Comparison of ENCODE assay signal across 23 cellular contexts in genomic region chr3:48278884-48279559, GRCh38. TPM values are rescaled to one million over a fixed set of nuclear protein-coding genes. Genes with fewer than 3 reads are reported as not detected.
A peak's percentile ranks its signal among the peaks of the same experiment; 100 is the strongest.
DNase-seq lines count a peak whose midpoint lies in the region; ATAC-seq and TF ChIP-seq lines count a peak whose summit lies in the region.
"Had no signal": no experiment of that assay in that cellular context is flagged by ENCODE, and none has a peak within 500 bp of the region (broad histone marks: within the 10 kb centered on the region; RNA-seq: fewer than 3 reads in every experiment).

No MANE protein-coding gene starts in this region.

- 0 out of 2 replicates have a peak overlapping the region, but pooled peaks have one; percentile 14 for H3K4me3 Mint-ChIP-seq in WTC11
- no peak overlapping the region for H3K4me3 Mint-ChIP-seq in neural progenitor cell
- H3K4me3 Mint-ChIP-seq: CD4-positive, alpha-beta T cell had no signal

- no peaks in the 10 kb centered on the region for H4K20me1 ChIP-seq in neural progenitor cell (ENCODE audit: low read depth)
- no peaks in the 10 kb centered on the region for H4K20me1 ChIP-seq in smooth muscle cell (ENCODE audit: low read depth)

- H3K4me2 ChIP-seq in neural progenitor cell (peak overlapping the region; percentile 52), smooth muscle cell (no peak overlapping the region)
- H3K4me2 ChIP-seq: A549; BLaER1 treated with 17β-estradiol and CSF1 and Interleukin-3, amounts not matched to agents 10 nM and 100 nM; SK-N-SH had no signal

- ATAC-seq in WTC11, result peak; percentile 86
- ATAC-seq: A549, HCT116, HepG2 had no signal

- H3K4me1 Mint-ChIP-seq in WTC11 (peaks cover 55% of the 10 kb centered on the region), neural progenitor cell (no peaks in the 10 kb centered on the region)

- no peaks in the 10 kb centered on the region for H3K79me2 ChIP-seq in neural progenitor cell (ENCODE audit: low read depth)
- no peaks in the 10 kb centered on the region for H3K79me2 ChIP-seq in smooth muscle cell (ENCODE audit: low read depth)

- H3K27me3 Mint-ChIP-seq in WTC11 (ENCODE audit: low read depth) (no peaks in the 10 kb centered on the region), neural progenitor cell (ENCODE audit: insufficient read depth, low read depth) (peaks cover 2% of the 10 kb centered on the region)
- H3K27me3 Mint-ChIP-seq: CD4-positive, alpha-beta T cell had no signal

- H3K36me3 Mint-ChIP-seq in WTC11, result peaks cover 32% of the 10 kb centered on the region
- peaks cover 4% of the 10 kb centered on the region for H3K36me3 Mint-ChIP-seq in neural progenitor cell

- POLR2A ChIA-PET in WTC11 (lab: Charles Lee), result no interaction called here

- no peaks in the 10 kb centered on the region for H3K9me3 Mint-ChIP-seq in WTC11
- H3K9me3 Mint-ChIP-seq in neural progenitor cell, result no peaks in the 10 kb centered on the region
- H3K9me3 Mint-ChIP-seq: CD4-positive, alpha-beta T cell had no signal

- DNase-seq in H7 (peak; percentile 37), WTC11 (ENCODE audit: low spot score) (no peak), neural progenitor cell (ENCODE audit: low spot score) (no peak), smooth muscle cell (lab: John Stamatoyannopoulos, UW; ENCODE audit: unreplicated experiment) (no peak), NCI-H446 (lab: John Stamatoyannopoulos, UW) (no peak), dorsolateral prefrontal cortex (no peak)
- DNase-seq: AML-193; CD4-positive, alpha-beta T cell; Karpas-422; NCI-H1092; NCI-H1417 treated with DMSO at 0.1 percent for 48 hours; NCI-H187; NCI-H2171 treated with DMSO at 0.1 percent for 48 hours; NCI-H524 treated with DMSO at 0.1 percent for 48 hours; NCI-H774; SK-N-SH had no signal

- H3K27ac ChIP-seq in iPS-18a (ENCODE audit: low read length) (no peak overlapping the region), neural progenitor cell (no peak overlapping the region), smooth muscle cell (ENCODE audit: low read depth) (no peak overlapping the region), dorsolateral prefrontal cortex (no peak overlapping the region)
- H3K27ac ChIP-seq: A549; BLaER1 treated with 17β-estradiol and CSF1 and Interleukin-3, amounts not matched to agents 10 nM and 100 nM had no signal

- H3K27ac Mint-ChIP-seq in WTC11 (0 out of 2 replicates have a peak overlapping the region, but pooled peaks have one; percentile 29), neural progenitor cell (no peak overlapping the region)
- H3K27ac Mint-ChIP-seq: CD4-positive, alpha-beta T cell had no signal

- H3K9ac ChIP-seq in iPS-18a (ENCODE audit: low read length) (peak overlapping the region; percentile 13), neural progenitor cell (no peak overlapping the region), smooth muscle cell (ENCODE audit: low read depth) (no peak overlapping the region)
- H3K9ac ChIP-seq: BLaER1 treated with 17β-estradiol and CSF1 and Interleukin-3, amounts not matched to agents 10 nM and 100 nM; SK-N-SH had no signal

- TF ChIP-seq CTCF in WTC11 (IDR thresholded peaks at IDR 0.05), result no peak
- TF ChIP-seq CTCF in neural progenitor cell (IDR thresholded peaks at IDR 0.05), result no peak
- TF ChIP-seq CTCF in smooth muscle cell (IDR thresholded peaks at IDR 0.05; ENCODE audit: borderline replicate concordance, insufficient read depth, poor library complexity, severe bottlenecking), result no peak
- TF ChIP-seq CTCF in dorsolateral prefrontal cortex (IDR thresholded peaks at IDR 0.05 in 54 of 56, conservative IDR thresholded peaks at IDR 0.05 in 2 of 56; ENCODE audit: low read depth in 1 of 56, partially characterized antibody in 56 of 56), result no peak

- H3K9me3 ChIP-seq in iPS-18a (ENCODE audit: control insufficient read depth, low read depth, low read length), result no peaks in the 10 kb centered on the region
- H3K9me3 ChIP-seq in neural progenitor cell (ENCODE audit: low read depth), result no peaks in the 10 kb centered on the region
- H3K9me3 ChIP-seq in smooth muscle cell (replicated peaks; ENCODE audit: low read depth), result no peaks in the 10 kb centered on the region
- H3K9me3 ChIP-seq: A549, SK-N-SH had no signal

- no peaks in the 10 kb centered on the region; the same call in 1 of the 2 replicates for H3K36me3 ChIP-seq in H7 (replicated peaks; ENCODE audit: control insufficient read depth, insufficient read depth, low read length)
- no peaks in the 10 kb centered on the region for H3K36me3 ChIP-seq in iPS-18a (ENCODE audit: control insufficient read depth, low read depth, low read length)
- H3K36me3 ChIP-seq in neural progenitor cell, result no peaks in the 10 kb centered on the region
- no peaks in the 10 kb centered on the region for H3K36me3 ChIP-seq in smooth muscle cell (ENCODE audit: low read depth)

- no peaks in the 10 kb centered on the region for H3K27me3 ChIP-seq in H7 (ENCODE audit: control insufficient read depth, insufficient read depth, low read length)
- H3K27me3 ChIP-seq in iPS-18a (ENCODE audit: control insufficient read depth, insufficient read depth, low read length), result no peaks in the 10 kb centered on the region
- H3K27me3 ChIP-seq in neural progenitor cell, result no peaks in the 10 kb centered on the region
- no peaks in the 10 kb centered on the region for H3K27me3 ChIP-seq in smooth muscle cell (ENCODE audit: low read depth)
- no peaks in the 10 kb centered on the region for H3K27me3 ChIP-seq in dorsolateral prefrontal cortex
- H3K27me3 ChIP-seq: BLaER1 treated with 17β-estradiol and CSF1 and Interleukin-3, amounts not matched to agents 10 nM and 100 nM had no signal

- CTCF ChIA-PET in WTC11 (lab: Charles Lee), result interaction anchor here (0.6 to 4.7 kb wide), 9 partner anchors 21 to 270 kb away, joined by 3 to 56 read pairs (median 3); no protein-coding TSS in a partner anchor

- H2AFZ ChIP-seq in neural progenitor cell (replicated peaks) (no peak overlapping the region), smooth muscle cell (ENCODE audit: low read depth) (no peak overlapping the region)

- 78% methylated on average over 4 of the region's 4 CpGs for WGBS in smooth muscle cell (ENCODE audit: low lambda C conversion rate)

- no peak overlapping the region for H3K4me3 ChIP-seq in H7 (ENCODE audit: insufficient read depth, low read depth, low read length)
- peak overlapping the region; percentile 15 for H3K4me3 ChIP-seq in iPS-18a (ENCODE audit: low read length)
- H3K4me3 ChIP-seq in neural progenitor cell, result no peak overlapping the region
- H3K4me3 ChIP-seq in smooth muscle cell, result no peak overlapping the region
- no peak overlapping the region for H3K4me3 ChIP-seq in dorsolateral prefrontal cortex
- H3K4me3 ChIP-seq: A549; BLaER1 treated with 17β-estradiol and CSF1 and Interleukin-3, amounts not matched to agents 10 nM and 100 nM; GM23248 had no signal

- H3K4me1 ChIP-seq in iPS-18a (ENCODE audit: control insufficient read depth, low read depth, low read length) (peaks cover 40% of the 10 kb centered on the region), neural progenitor cell (peaks cover 29% of the 10 kb centered on the region), smooth muscle cell (ENCODE audit: low read depth) (no peaks in the 10 kb centered on the region)
- H3K4me1 ChIP-seq: A549; BLaER1 treated with 17β-estradiol and CSF1 and Interleukin-3, amounts not matched to agents 10 nM and 100 nM had no signal

- intact Hi-C loops in dorsolateral prefrontal cortex (cut with DNase I), result loop anchor here in 1 of 2 donors (10.0 kb wide), 1 partner anchor 266 kb away; no protein-coding TSS in a partner anchor

- H3F3A ChIP-seq in neural progenitor cell (ENCODE audit: low read depth), result peaks cover 11% of the 10 kb centered on the region
- no peaks in the 10 kb centered on the region for H3F3A ChIP-seq in smooth muscle cell (ENCODE audit: low read depth)

TF ChIP-seq in WTC11, 78 proteins besides CTCF, POLR2A, EP300 and RAD21 (continues in another document):
- no peak for TF ChIP-seq ELF4 (CRISPR knock-in tag; IDR thresholded peaks at IDR 0.05; ENCODE audit: low read depth)
- no peak for TF ChIP-seq TEAD4 (CRISPR knock-in tag; IDR thresholded peaks at IDR 0.05)
- no peak for TF ChIP-seq KAT7 (CRISPR knock-in tag; IDR thresholded peaks at IDR 0.05; ENCODE audit: borderline replicate concordance)
- no peak for TF ChIP-seq MLX (CRISPR knock-in tag; IDR thresholded peaks at IDR 0.05)
- no peak for TF ChIP-seq NR3C1 (CRISPR knock-in tag; conservative IDR thresholded peaks at IDR 0.05; ENCODE audit: low read depth)

RNA-seq across cellular contexts. Expression of gene NME6, which starts 22.1 kb away (rescaled TPM):
- 24.2 and 29.7 TPM in 2 replicates for total RNA-seq in H7 (2014; rRNA removed; shearing (Covaris generic))
- total RNA-seq in WTC11 (2021) (9.9 to 13.4 TPM (median 11.0 TPM) in 3 replicates), neural progenitor cell (ENCODE audit: low replicate concordance) (18.8 and 26.5 TPM in 2 replicates), smooth muscle cell (19.0 and 22.7 TPM in 2 replicates), dorsolateral prefrontal cortex (10 to 100 TPM; 10.3 to 28.1 (median 17.3) TPM)
- 37.6 and 40.4 TPM in 2 replicates for polyA plus RNA-seq in smooth muscle cell

RNA-seq across cellular contexts. Expression of gene ZNF589, which starts 38.1 kb away (rescaled TPM):
- total RNA-seq in H7 (2014; rRNA removed; shearing (Covaris generic)), result 42.6 and 47.4 TPM in 2 replicates
- total RNA-seq in WTC11 (2021), result 96.1 to 104 TPM (median 102 TPM) in 3 replicates
- 49.9 and 57.3 TPM in 2 replicates for total RNA-seq in neural progenitor cell (ENCODE audit: low replicate concordance)
- total RNA-seq in smooth muscle cell, result 1.4 and 2.7 TPM in 2 replicates
- polyA plus RNA-seq in smooth muscle cell, result 1.6 and 3.3 TPM in 2 replicates
- total RNA-seq in dorsolateral prefrontal cortex, result 10 to 100 TPM; 15.7 to 37.4 (median 23.2) TPM

RNA-seq across cellular contexts. Expression of gene SPINK8, which starts 54.4 kb away (rescaled TPM):
- total RNA-seq in H7 (2014; rRNA removed; shearing (Covaris generic)), result not detected in 2 replicates
- total RNA-seq in WTC11 (2021), result not detected in 3 replicates
- not detected in 2 replicates for total RNA-seq in neural progenitor cell (ENCODE audit: low replicate concordance)
- total RNA-seq in smooth muscle cell, result not detected in 2 replicates
- not detected in 2 replicates for polyA plus RNA-seq in smooth muscle cell
- total RNA-seq in dorsolateral prefrontal cortex, result 1 to 10 TPM in 12 of 120 experiments, not detected in 108; 1.3 to 3.6 (median 1.5) TPM
- total RNA-seq: CD4-positive, alpha-beta T cell; Daoy; GM23248; HepG2 had no signal
- polyA plus RNA-seq: A549, GM23248, HepG2, SK-N-SH had no signal

RNA-seq across cellular contexts. Expression of gene CAMP, which starts 55.7 kb away (rescaled TPM):
- total RNA-seq in H7 (2014; rRNA removed; shearing (Covaris generic)), result not detected in 2 replicates
- total RNA-seq in WTC11 (2021), result not detected in 3 replicates
- total RNA-seq in neural progenitor cell (ENCODE audit: low replicate concordance), result not detected in 2 replicates
- not detected in 2 replicates for total RNA-seq in smooth muscle cell
- polyA plus RNA-seq in smooth muscle cell, result not detected in 2 replicates
- total RNA-seq in dorsolateral prefrontal cortex, result under 1 TPM in 1 of 120 experiments, not detected in 119; 0.88 TPM
- total RNA-seq: CD4-positive, alpha-beta T cell; Daoy; GM23248; HepG2 had no signal
- polyA plus RNA-seq: A549, GM23248, HepG2, SK-N-SH had no signal
